ENCODE assay signal across 1 cellular context in genomic region chr10:96586419-96587254, GRCh38.
TF ChIP-seq lines count a peak whose summit lies in the region.

TSS of gene TM9SF3 (minus strand) at chr10:96587012. CDS start at chr10:96586835, 177 bp downstream.

TF ChIP-seq in A549, 52 proteins besides CTCF, POLR2A, EP300 and RAD21 (continued from another document):
- peak; percentile 58; the same call in 1 of the 2 replicates for TF ChIP-seq HMGXB4 (CRISPR knock-in tag; IDR thresholded peaks at IDR 0.05; ENCODE audit: borderline replicate concordance)
- 0 out of 2 replicates have a peak, but pooled peaks have one; percentile 5 for TF ChIP-seq HOXB13 (CRISPR knock-in tag; IDR thresholded peaks at IDR 0.05; ENCODE audit: low read depth)
- no peak for TF ChIP-seq RFX5 (IDR thresholded peaks at IDR 0.05)
- no peak for TF ChIP-seq POLR2AphosphoS2 (conservative IDR thresholded peaks at IDR 0.05; ENCODE audit: low read length)
- no peak for TF ChIP-seq RNF2 (IDR thresholded peaks at IDR 0.05; ENCODE audit: borderline replicate concordance, low read depth)
- no peak for TF ChIP-seq TFCP2L1 (CRISPR knock-in tag; IDR thresholded peaks at IDR 0.05)
- TF ChIP-seq MAZ (IDR thresholded peaks at IDR 0.05; ENCODE audit: borderline replicate concordance, low read depth, low read length) = 0 out of 2 replicates have a peak, but pooled peaks have one; percentile 57
- no peak for TF ChIP-seq CHD2 (IDR thresholded peaks at IDR 0.05; ENCODE audit: low read length, partially characterized antibody)
- 0 out of 2 replicates have a peak, but pooled peaks have one; percentile 11 for TF ChIP-seq EHF (CRISPR knock-in tag; IDR thresholded peaks at IDR 0.05)
- TF ChIP-seq BHLHE40 (IDR thresholded peaks at IDR 0.05; ENCODE audit: low read depth, low read length) = peak; percentile 69
- TF ChIP-seq FOXS1 (CRISPR knock-in tag; IDR thresholded peaks at IDR 0.05) = no peak
- no peak for TF ChIP-seq ZNF302 (CRISPR knock-in tag; IDR thresholded peaks at IDR 0.05)
- no peak for TF ChIP-seq ELK1 (IDR thresholded peaks at IDR 0.05; ENCODE audit: low read depth, low read length)
- no peak for TF ChIP-seq KDM5A (IDR thresholded peaks at IDR 0.05)
TF ChIP-seq in A549: peak in this region for 12.
